12 cellular contexts compared by ENCODE assay signal in the genomic region with DNA sequence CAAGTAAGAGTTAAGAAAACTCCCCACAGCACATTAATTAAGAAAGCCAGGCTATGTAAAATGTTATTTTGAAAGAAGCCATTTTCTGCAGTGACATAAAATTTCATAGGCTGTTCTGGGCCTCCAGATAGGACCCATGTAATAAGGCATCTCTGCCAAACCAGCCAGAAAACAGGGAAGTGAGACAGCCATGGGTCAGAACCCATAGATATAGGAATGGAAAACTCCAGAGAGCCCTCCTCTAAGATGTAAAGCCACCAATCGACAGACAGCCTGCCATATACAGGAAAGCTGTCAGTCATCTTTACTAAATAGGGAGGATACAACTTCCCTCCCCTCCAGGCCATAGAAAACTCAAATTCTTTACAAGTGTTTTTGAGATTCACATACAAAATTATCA.
DNase-seq lines count a peak whose midpoint lies in the region; ATAC-seq and TF ChIP-seq lines count a peak whose summit lies in the region.
"Had no signal": no experiment of that assay in that cellular context is flagged by ENCODE, and none has a peak within 500 bp of the region (broad histone marks: within the 10 kb centered on the region; RNA-seq: fewer than 3 reads in every experiment).

No MANE protein-coding gene starts in this region.

- no peaks in the 10 kb centered on the region for H3K9me3 ChIP-seq in CD4-positive, alpha-beta memory T cell (ENCODE audit: control insufficient read depth in 1 of 2, low read length in 2 of 2)
- no peaks in the 10 kb centered on the region for H3K9me3 ChIP-seq in left lung
- H3K9me3 ChIP-seq: psoas muscle had no signal

- peak overlapping the region; percentile 51 to 89 (median 71) for H3K27ac Mint-ChIP-seq in CD4-positive, alpha-beta memory T cell
- peak overlapping the region; percentile 56 to 65 for H3K27ac Mint-ChIP-seq in T-cell
- H3K27ac Mint-ChIP-seq in stimulated activated memory B cell treated with anti-CD40 and anti-IgM and Interleukin-4, amounts not matched to agents 10 μg/mL and 1 μg/mL and 100 μg/mL, for 72 hours: peak overlapping the region; percentile 83
- H3K27ac Mint-ChIP-seq in activated CD8-positive, alpha-beta memory T cell treated with anti-CD3 and anti-CD28 coated beads, Interleukin-2, amount 10 ng/mL, durations not matched to agents 7 days and 5 days: no peak overlapping the region

- H3K27ac ChIP-seq in CD4-positive, alpha-beta memory T cell (ENCODE audit: low read depth, low read length): no peak overlapping the region
- H3K27ac ChIP-seq in left lung: peak overlapping the region; percentile 42 to 58
- H3K27ac ChIP-seq: psoas muscle had no signal

- POLR2A ChIA-PET in CD4-positive, alpha-beta memory T cell (lab: Charles Lee; ENCODE audit: partially characterized antibody): interaction anchor here (1.4 kb wide), 1 partner anchor 38 kb away, joined by 6 read pairs; no protein-coding TSS in a partner anchor
- POLR2A ChIA-PET in T-cell (lab: Charles Lee): interaction anchor here (0.6 kb wide), 2 partner anchors 23 to 1114 kb away, joined by 5 to 13 read pairs; no protein-coding TSS in a partner anchor

- no peak for DNase-seq in CD4-positive, alpha-beta memory T cell
- no peak for DNase-seq in T-cell
- DNase-seq in left lung: no peak
- no peak for DNase-seq in activated gamma-delta T cell treated with Interleukin-2 at 50 U/mL for 16 hours
- no peak for DNase-seq in activated CD8-positive, alpha-beta memory T cell treated with anti-CD3 and anti-CD28 coated beads, Interleukin-2, amount 10 ng/mL, durations not matched to agents 7 days and 5 days
- DNase-seq in GF-D8 (lab: John Stamatoyannopoulos, UW): no peak
- DNase-seq: NCI-H1436 treated with DMSO at 0.1 percent for 48 hours, NCI-H2227 treated with DMSO at 0.1 percent for 48 hours, psoas muscle, SW 1271 had no signal

- H3K4me1 Mint-ChIP-seq in CD4-positive, alpha-beta memory T cell: peaks cover 45 to 82% (median 57%) of the 10 kb centered on the region in 4 donors
- H3K4me1 Mint-ChIP-seq in T-cell: peaks cover 62 to 69% (median 68%) of the 10 kb centered on the region in 3 donors
- peaks cover 31% of the 10 kb centered on the region for H3K4me1 Mint-ChIP-seq in stimulated activated memory B cell treated with anti-CD40 and anti-IgM and Interleukin-4, amounts not matched to agents 10 μg/mL and 1 μg/mL and 100 μg/mL, for 72 hours
- H3K4me1 Mint-ChIP-seq in activated CD8-positive, alpha-beta memory T cell treated with anti-CD3 and anti-CD28 coated beads, Interleukin-2, amount 10 ng/mL, durations not matched to agents 7 days and 5 days: peaks cover 25% of the 10 kb centered on the region

- H3K9me3 Mint-ChIP-seq in CD4-positive, alpha-beta memory T cell: peaks cover 0 to 3% (median 0%) of the 10 kb centered on the region in 8 donors
- H3K9me3 Mint-ChIP-seq in T-cell: no peaks in the 10 kb centered on the region
- no peaks in the 10 kb centered on the region for H3K9me3 Mint-ChIP-seq in stimulated activated memory B cell treated with anti-CD40 and anti-IgM and Interleukin-4, amounts not matched to agents 10 μg/mL and 1 μg/mL and 100 μg/mL, for 72 hours
- no peaks in the 10 kb centered on the region for H3K9me3 Mint-ChIP-seq in activated CD8-positive, alpha-beta memory T cell treated with anti-CD3 and anti-CD28 coated beads, Interleukin-2, amount 10 ng/mL, durations not matched to agents 7 days and 5 days (ENCODE audit: low read depth)

- no peak overlapping the region for H3K4me3 ChIP-seq in CD4-positive, alpha-beta memory T cell (ENCODE audit: low read length in 2 of 2)
- H3K4me3 ChIP-seq in left lung: no peak overlapping the region
- H3K4me3 ChIP-seq: GM12878, psoas muscle had no signal

- H3K27me3 Mint-ChIP-seq in CD4-positive, alpha-beta memory T cell: no peaks in the 10 kb centered on the region
- no peaks in the 10 kb centered on the region for H3K27me3 Mint-ChIP-seq in T-cell
- H3K27me3 Mint-ChIP-seq in stimulated activated memory B cell treated with anti-CD40 and anti-IgM and Interleukin-4, amounts not matched to agents 10 μg/mL and 1 μg/mL and 100 μg/mL, for 72 hours: no peaks in the 10 kb centered on the region
- H3K27me3 Mint-ChIP-seq in activated CD8-positive, alpha-beta memory T cell treated with anti-CD3 and anti-CD28 coated beads, Interleukin-2, amount 10 ng/mL, durations not matched to agents 7 days and 5 days: no peaks in the 10 kb centered on the region

- intact Hi-C loops in CD4-positive, alpha-beta memory T cell (cut with micrococcal nuclease): loop anchor here (5.0 kb wide), 1 partner anchor 39 kb away; no protein-coding TSS in a partner anchor
- intact Hi-C loops in left lung (cut with DNase I): no loop called here

- no peaks in the 10 kb centered on the region for H3K36me3 ChIP-seq in CD4-positive, alpha-beta memory T cell (ENCODE audit: insufficient read depth, low read length)
- H3K36me3 ChIP-seq in left lung: no peaks in the 10 kb centered on the region

- H3K36me3 Mint-ChIP-seq in CD4-positive, alpha-beta memory T cell: no peaks in the 10 kb centered on the region
- H3K36me3 Mint-ChIP-seq in T-cell: no peaks in the 10 kb centered on the region
- no peaks in the 10 kb centered on the region for H3K36me3 Mint-ChIP-seq in stimulated activated memory B cell treated with anti-CD40 and anti-IgM and Interleukin-4, amounts not matched to agents 10 μg/mL and 1 μg/mL and 100 μg/mL, for 72 hours
- no peaks in the 10 kb centered on the region for H3K36me3 Mint-ChIP-seq in activated CD8-positive, alpha-beta memory T cell treated with anti-CD3 and anti-CD28 coated beads, Interleukin-2, amount 10 ng/mL, durations not matched to agents 7 days and 5 days

- H3K4me1 ChIP-seq in CD4-positive, alpha-beta memory T cell (ENCODE audit: insufficient read depth, low read length): peaks cover 44% of the 10 kb centered on the region
- no peaks in the 10 kb centered on the region for H3K4me1 ChIP-seq in left lung
- H3K4me1 ChIP-seq: psoas muscle had no signal

- no peaks in the 10 kb centered on the region for H3K27me3 ChIP-seq in CD4-positive, alpha-beta memory T cell (ENCODE audit: insufficient read depth, low read length)
- no peaks in the 10 kb centered on the region for H3K27me3 ChIP-seq in left lung

- H3K4me3 Mint-ChIP-seq in CD4-positive, alpha-beta memory T cell: peak overlapping the region in 1 of 8 donors; percentile 32
- peak overlapping the region in 1 of 3 donors; percentile 21 for H3K4me3 Mint-ChIP-seq in T-cell
- no peak overlapping the region for H3K4me3 Mint-ChIP-seq in stimulated activated memory B cell treated with anti-CD40 and anti-IgM and Interleukin-4, amounts not matched to agents 10 μg/mL and 1 μg/mL and 100 μg/mL, for 72 hours
- no peak overlapping the region for H3K4me3 Mint-ChIP-seq in activated CD8-positive, alpha-beta memory T cell treated with anti-CD3 and anti-CD28 coated beads, Interleukin-2, amount 10 ng/mL, durations not matched to agents 7 days and 5 days

- TF ChIP-seq CTCF in left lung (IDR thresholded peaks at IDR 0.05): no peak

- CTCF ChIA-PET in CD4-positive, alpha-beta memory T cell (lab: Charles Lee; ENCODE audit: partially characterized antibody): no interaction called here
- CTCF ChIA-PET in T-cell (lab: Charles Lee): no interaction called here
- CTCF ChIA-PET in activated CD8-positive, alpha-beta memory T cell treated with anti-CD3 and anti-CD28 coated beads, Interleukin-2, amount 10 ng/mL, durations not matched to agents 7 days and 5 days (lab: Charles Lee): no interaction called here

- ATAC-seq in T-cell (replicated peaks in 1 of 4) (no peak), left lung (no peak)
- peak; percentile 74 for ATAC-seq in stimulated activated memory B cell treated with anti-CD40 and anti-IgM and Interleukin-4, amounts not matched to agents 10 μg/mL and 1 μg/mL and 100 μg/mL, for 72 hours
- ATAC-seq in activated CD8-positive, alpha-beta memory T cell treated with anti-CD3 and anti-CD28 coated beads, Interleukin-2, amount 10 ng/mL, durations not matched to agents 7 days and 5 days: no peak
